In the genomic region with DNA sequence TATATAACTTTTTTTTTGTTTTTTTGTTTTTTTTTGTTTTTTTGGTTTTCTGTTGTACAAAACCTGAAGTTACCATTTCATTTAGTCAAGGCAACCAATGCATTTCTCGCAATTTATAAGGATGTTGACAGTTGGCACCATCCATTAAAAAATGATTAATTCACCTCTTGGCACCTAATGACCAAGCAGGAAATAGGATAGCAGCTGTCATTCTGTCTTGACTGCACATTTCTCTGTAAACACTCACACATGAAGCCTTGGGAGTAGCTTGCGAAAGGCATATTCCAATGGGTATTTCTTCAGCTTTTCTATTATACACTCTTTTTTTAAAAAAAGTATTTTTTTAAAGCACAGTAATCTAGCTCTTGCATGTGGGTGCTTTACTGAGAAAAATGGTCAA, we compare ENCODE assay signal across 14 cellular contexts.
DNase-seq lines count a peak whose midpoint lies in the region; ATAC-seq and TF ChIP-seq lines count a peak whose summit lies in the region.
"Had no signal": no experiment of that assay in that cellular context is flagged by ENCODE, and none has a peak within 500 bp of the region (broad histone marks: within the 10 kb centered on the region; RNA-seq: fewer than 3 reads in every experiment).

No MANE protein-coding gene starts in this region.

- intact Hi-C loops in heart right ventricle (cut with DNase I) = no loop called here

- H3K27me3 ChIP-seq in BLaER1 = no peaks in the 10 kb centered on the region
- H3K27me3 ChIP-seq in heart right ventricle = no peaks in the 10 kb centered on the region

- ATAC-seq in heart right ventricle = no peak
- ATAC-seq in GM21717 (IDR thresholded peaks at IDR 0.05; ENCODE audit: unreplicated experiment) = no peak

- in situ Hi-C loops in G401 (cut with HindIII; ENCODE audit: low sequenced_read_pairs) = no loop called here

- 89 to 96% methylated on average over 2 of the region's 2 CpGs for WGBS in heart right ventricle, 2 donors

- H3K9me3 ChIP-seq in BLaER1 (no peaks in the 10 kb centered on the region), heart right ventricle (no peaks in the 10 kb centered on the region)

- H3K4me1 ChIP-seq in BLaER1 = peaks cover 30% of the 10 kb centered on the region
- no peaks in the 10 kb centered on the region for H3K4me1 ChIP-seq in heart right ventricle

- H3K27ac ChIP-seq in BLaER1 = 0 out of 2 replicates have a peak overlapping the region, but pooled peaks have one; percentile 67
- H3K27ac ChIP-seq in heart right ventricle = no peak overlapping the region

- no peaks in the 10 kb centered on the region for H4K20me1 ChIP-seq in BLaER1

- H3K9ac ChIP-seq in BLaER1 = no peak overlapping the region

- peak overlapping the region; percentile 74 for H3K4me2 ChIP-seq in BLaER1

- H3K4me3 ChIP-seq in BLaER1 (no peak overlapping the region), heart right ventricle (no peak overlapping the region)

- DNase-seq in G401 (ENCODE audit: low spot score) (peak; percentile 37), NCI-H524 treated with DMSO at 0.1 percent for 48 hours (lab: John Stamatoyannopoulos, UW) (peak; percentile 72), left kidney (ENCODE audit: low read depth, low spot score) (peak; percentile 19), heart right ventricle (no peak), C1 segment of cervical spinal cord (lab: John Stamatoyannopoulos, UW) (no peak)
- DNase-seq: DMS53, KG1, NCI-H1436, NCI-H2081 treated with DMSO at 0.1 percent for 48 hours, NCI-H226, NCI-H774, SHP77 treated with DMSO at 0.1 percent for 48 hours had no signal

- TF ChIP-seq CTCF in heart right ventricle (IDR thresholded peaks at IDR 0.05) = no peak

- H3K36me3 ChIP-seq in BLaER1 (no peaks in the 10 kb centered on the region), heart right ventricle (no peaks in the 10 kb centered on the region)

Comparison
In these comparisons a context has a peak if more than half of its experiments do, and no peak if none do; other contexts are left out.
1. DNase-seq: peak in G401 (single experiment), NCI-H524 treated with DMSO at 0.1 percent for 48 hours (single experiment) and left kidney (single experiment); none in heart right ventricle (0 of 2) and C1 segment of cervical spinal cord (0 of 14).